In genomic region chr19:43439183-43440063, GRCh38 we compare ENCODE assay signal across 10 cellular contexts. TPM values are rescaled to one million over a fixed set of nuclear protein-coding genes. Genes with fewer than 3 reads are reported as not detected.
DNase-seq lines count a peak whose midpoint lies in the region; ATAC-seq, FAIRE-seq and TF ChIP-seq lines count a peak whose summit lies in the region.
"Had no signal": no experiment of that assay in that cellular context is flagged by ENCODE, and none has a peak within 500 bp of the region (broad histone marks: within the 10 kb centered on the region; RNA-seq: fewer than 3 reads in every experiment).

No MANE protein-coding gene starts in this region.

- intact Hi-C loops in spleen (cut with DNase I; ENCODE audit: low total_unique reads), result no loop called here

- H3K9me3 ChIP-seq in SJSA1 (replicated peaks), result no peaks in the 10 kb centered on the region
- H3K9me3 ChIP-seq in spleen, result no peaks in the 10 kb centered on the region

- H3K4me3 ChIP-seq in SJSA1 (no peak overlapping the region), bronchial epithelial cell (ENCODE audit: low read depth, low read length) (no peak overlapping the region), spleen (no peak overlapping the region)

- TF ChIP-seq POLR2A in spleen (IDR thresholded peaks at IDR 0.05), result no peak

- peaks cover 9% of the 10 kb centered on the region for H3K4me1 ChIP-seq in SJSA1 (replicated peaks)
- H3K4me1 ChIP-seq in spleen, result peaks cover 9 to 26% (median 21%) of the 10 kb centered on the region in 6 donors

- FAIRE-seq in bronchial epithelial cell (lab: Jason Lieb, UNC), result no peak

- 26 to 37% (median 30%) methylated on average over 12 to 13 of the region's 13 CpGs for WGBS in spleen, 5 donors

- H3K36me3 ChIP-seq in SJSA1, result no peaks in the 10 kb centered on the region
- H3K36me3 ChIP-seq in bronchial epithelial cell (ENCODE audit: control insufficient read depth, insufficient read depth, low read length), result no peaks in the 10 kb centered on the region
- no peaks in the 10 kb centered on the region for H3K36me3 ChIP-seq in spleen

- TF ChIP-seq CTCF in bronchial epithelial cell (IDR thresholded peaks at IDR 0.05; ENCODE audit: insufficient read depth, low read length, severe bottlenecking) (no peak), spleen (IDR thresholded peaks at IDR 0.05 in 8 of 11, conservative IDR thresholded peaks at IDR 0.05 in 3 of 11) (no peak), GM10266 (IDR thresholded peaks at IDR 0.05; ENCODE audit: control insufficient read depth, insufficient read depth, low read depth, missing control alignments) (no peak)

- H3K27me3 ChIP-seq in SJSA1 (replicated peaks) (no peaks in the 10 kb centered on the region), bronchial epithelial cell (ENCODE audit: control insufficient read depth, insufficient read depth, low read length) (no peaks in the 10 kb centered on the region), spleen (replicated peaks in 1 of 7) (no peaks in the 10 kb centered on the region)

- ATAC-seq in GM19463 (IDR thresholded peaks at IDR 0.05; ENCODE audit: unreplicated experiment), result no peak
- no peak for ATAC-seq in HG03520 (IDR thresholded peaks at IDR 0.05; ENCODE audit: unreplicated experiment)

- H3K27ac ChIP-seq in SJSA1, result peak overlapping the region; percentile 34
- H3K27ac ChIP-seq in spleen, result peak overlapping the region; percentile 46 to 79 (median 67)

- DNase-seq in activated CD4-positive, alpha-beta T cell treated with anti-CD3 and anti-CD28 coated beads for 1 hour, result peak; percentile 10
- DNase-seq in activated CD4-positive, alpha-beta T cell treated with anti-CD3 and anti-CD28 coated beads, Interleukin-2, amount 50 U/mL, for 48 hours, result no peak
- DNase-seq in SJSA1 (ENCODE audit: low read depth in 1 of 2, low spot score in 2 of 2) (peak in 1 of 2 experiments; percentile 22), bronchial epithelial cell (ENCODE audit: low read depth) (peak; percentile 96), spleen (no peak), GM10266 (ENCODE audit: extremely low spot score) (no peak)
- DNase-seq: AML-193 had no signal

RNA-seq across cellular contexts. Expression of gene TEX101, which starts 24.7 kb away (rescaled TPM):
- total RNA-seq in SJSA1 (2014; rRNA removed; shearing (Covaris generic)), result not detected in 2 replicates
- total RNA-seq in bronchial epithelial cell (0.26 TPM in 1 of 2 replicates, not detected in the other), spleen (not detected)
- not detected for polyA plus RNA-seq in spleen
- total RNA-seq: glomerular endothelial cell had no signal

RNA-seq across cellular contexts. Expression of gene LYPD3, which starts 26.0 kb away (rescaled TPM):
- 0.13 TPM in 1 of 2 replicates, not detected in the other for total RNA-seq in SJSA1 (2014; rRNA removed; shearing (Covaris generic))
- total RNA-seq in bronchial epithelial cell (6.6 and 87.9 TPM in 2 replicates), spleen (1 to 10 TPM in 6 of 7 donors, under 1 TPM in 1; 0.57 to 2.8 (median 1.4) TPM)
- 1 to 10 TPM; 1.5 to 1.7 (median 1.6) TPM for polyA plus RNA-seq in spleen
- total RNA-seq: glomerular endothelial cell had no signal

Comparison
In these comparisons a context has a peak if more than half of its experiments do, and no peak if none do; other contexts are left out.
1. DNase-seq: peak in activated CD4-positive, alpha-beta T cell treated with anti-CD3 and anti-CD28 coated beads for 1 hour (single experiment) and bronchial epithelial cell (single experiment); none in activated CD4-positive, alpha-beta T cell treated with anti-CD3 and anti-CD28 coated beads, Interleukin-2, amount 50 U/mL, for 48 hours (0 of 2), spleen (single experiment) and GM10266 (single experiment).